In genomic region chr2:232053777-232054176, GRCh38 we compare ENCODE assay signal across 22 cellular contexts.
"Had no signal": no experiment of that assay in that cellular context is flagged by ENCODE, and none has a peak within 500 bp of the region (broad histone marks: within the 10 kb centered on the region; RNA-seq: fewer than 3 reads in every experiment).

No MANE protein-coding gene starts in this region.

- H3K4me3 ChIP-seq: ascending aorta, body of pancreas, PC-9 had no signal

- H3K4me1 ChIP-seq: ascending aorta, body of pancreas had no signal

- H3K27me3 ChIP-seq: ascending aorta, body of pancreas had no signal

- H3K9me3 ChIP-seq: ascending aorta, body of pancreas had no signal

- ATAC-seq: activated CD8-positive, alpha-beta memory T cell treated with anti-CD3 and anti-CD28 coated beads, Interleukin-2, amount 10 ng/mL, durations not matched to agents 7 days and 5 days; activated naive CD4-positive, alpha-beta T cell treated with anti-CD3 and anti-CD28 coated beads, Interleukin-2, amount 50 U/mL, for 72 hours; activated naive CD8-positive, alpha-beta T cell treated with anti-CD3 and anti-CD28 coated beads, Interleukin-2, amount 50 U/mL, for 24 hours; activated T-cell treated with anti-CD3 and anti-CD28 coated beads, Interleukin-2, amount 50 U/mL, for 4 hours; body of pancreas had no signal

- H3K36me3 ChIP-seq: ascending aorta had no signal

- H2AFZ ChIP-seq: PC-9 had no signal

- DNase-seq: activated B cell treated with CpG ODN at 0.5 μM for 24 hours; activated CD4-positive, alpha-beta T cell treated with anti-CD3 and anti-CD28 coated beads for 1 hour; activated CD4-positive, alpha-beta T cell treated with anti-CD3 and anti-CD28 coated beads, Interleukin-2, amount 10 ng/mL, durations not matched to agents 24 days and 14 days; activated CD4-positive, alpha-beta T cell treated with anti-CD3 and anti-CD28 coated beads, Interleukin-2, amount 50 U/mL, for 48 hours; activated CD8-positive, alpha-beta memory T cell treated with anti-CD3 and anti-CD28 coated beads, Interleukin-2, amount 10 ng/mL, durations not matched to agents 7 days and 5 days; activated effector memory CD4-positive, alpha-beta T cell treated with anti-CD3 and anti-CD28 coated beads, Interleukin-2, amount 50 U/mL, for 16 hours; activated naive CD4-positive, alpha-beta T cell treated with Interleukin-2 at 50 U/mL for 16 hours; activated naive CD8-positive, alpha-beta T cell treated with anti-CD3 and anti-CD28 coated beads, Interleukin-2, amount 50 U/mL, for 24 hours; activated T-cell treated with anti-CD3 and anti-CD28 coated beads, Interleukin-2, amount 50 U/mL, for 4 hours; amniotic stem cell; body of pancreas; Kasumi-1; NCI-H1048; NCI-H146; NCI-H187 treated with DMSO at 0.1 percent for 48 hours; NCI-H2171; NCI-H2227 treated with DMSO at 0.1 percent for 48 hours; NCI-H526; PC-9; SHP77 treated with DMSO at 0.1 percent for 48 hours had no signal

- H3K4me2 ChIP-seq: PC-9 had no signal

- H3K27ac ChIP-seq: ascending aorta, body of pancreas, PC-9 had no signal
